Comparison of ENCODE assay signal across 13 cellular contexts in genomic region chr12:122087431-122088180, GRCh38. TPM values are rescaled to one million over a fixed set of nuclear protein-coding genes. Genes with fewer than 3 reads are reported as not detected.
DNase-seq lines count a peak whose midpoint lies in the region; ATAC-seq and TF ChIP-seq lines count a peak whose summit lies in the region.
"Had no signal": no experiment of that assay in that cellular context is flagged by ENCODE, and none has a peak within 500 bp of the region (broad histone marks: within the 10 kb centered on the region; RNA-seq: fewer than 3 reads in every experiment).

No MANE protein-coding gene starts in this region.

- POLR2A ChIA-PET in WTC11 (lab: Charles Lee), result no interaction called here

- DNase-seq in WTC11 (ENCODE audit: low spot score) (no peak), endodermal cell (no peak), thyroid gland (no peak), AML-193 (lab: John Stamatoyannopoulos, UW) (no peak), SKM-1 (lab: John Stamatoyannopoulos, UW; ENCODE audit: unreplicated experiment) (no peak)
- no peak for DNase-seq in activated CD4-positive, CD25-positive, alpha-beta regulatory T cell (lab: John Stamatoyannopoulos, UW)
- DNase-seq: activated CD4-positive, alpha-beta memory T cell treated with anti-CD3 and anti-CD28 coated beads for 36 hours; kidney; stimulated activated CD4-positive, alpha-beta T cell treated with anti-CD3 and anti-CD28 coated beads, Interleukin-12 subunit alpha, Interleukin-12 subunit beta, amount 100 ng/mL, for 4 hours had no signal

- TF ChIP-seq CTCF in WTC11 (IDR thresholded peaks at IDR 0.05), result no peak
- no peak for TF ChIP-seq CTCF in endodermal cell (conservative IDR thresholded peaks at IDR 0.05)
- no peak for TF ChIP-seq CTCF in thyroid gland (IDR thresholded peaks at IDR 0.05)

- intact Hi-C loops in thyroid gland (cut with DNase I), result no loop called here

- H3K27ac Mint-ChIP-seq in WTC11 (peak overlapping the region; percentile 54), endodermal cell (peak overlapping the region; percentile 33)
- H3K27ac Mint-ChIP-seq: activated CD4-positive, alpha-beta memory T cell treated with anti-CD3 and anti-CD28 coated beads for 36 hours had no signal

- peaks cover 13% of the 10 kb centered on the region for H3K36me3 ChIP-seq in endodermal cell (ENCODE audit: control insufficient read depth, insufficient read depth, low read length)
- H3K36me3 ChIP-seq in muscle layer of colon (ENCODE audit: insufficient read depth, low read length), result peaks cover 38% of the 10 kb centered on the region
- peaks cover 16 to 21% of the 10 kb centered on the region in 2 donors for H3K36me3 ChIP-seq in thyroid gland

- no peak overlapping the region for H3K27ac ChIP-seq in endodermal cell (ENCODE audit: low read depth, low read length)
- peak overlapping the region; percentile 71 for H3K27ac ChIP-seq in muscle layer of colon (ENCODE audit: low read depth, low read length)
- H3K27ac ChIP-seq in thyroid gland, result peak overlapping the region; percentile 42 to 68 (median 55)
- H3K27ac ChIP-seq: KMS-11, SJSA1 had no signal

- TF ChIP-seq POLR2A in thyroid gland (IDR thresholded peaks at IDR 0.05), result no peak

- 86 to 95% methylated on average over 11 to 17 of the region's 17 CpGs for WGBS in endodermal cell (ENCODE audit: insufficient coverage in 1 of 2, insufficient read length in 1 of 2), 2 experiments
- WGBS in thyroid gland, 2 donors, result 75 to 86% methylated on average over 17 of the region's 17 CpGs

- H3K9me3 ChIP-seq in endodermal cell (ENCODE audit: control insufficient read depth, low read length) (no peaks in the 10 kb centered on the region), muscle layer of colon (ENCODE audit: low read length) (no peaks in the 10 kb centered on the region), thyroid gland (no peaks in the 10 kb centered on the region)
- H3K9me3 ChIP-seq: SJSA1 had no signal

- CTCF ChIA-PET in WTC11 (lab: Charles Lee), result interaction anchor here (0.6 to 2.3 kb wide), 10 partner anchors 9 to 276 kb away, joined by 3 to 12 read pairs (median 6); partner anchors contain the start of gene MLXIP

- H3K4me1 Mint-ChIP-seq in WTC11 (peaks cover 27% of the 10 kb centered on the region), endodermal cell (peaks cover 44% of the 10 kb centered on the region)

- H3K27me3 Mint-ChIP-seq in WTC11 (ENCODE audit: low read depth) (no peaks in the 10 kb centered on the region), endodermal cell (ENCODE audit: insufficient read depth) (peaks cover 22% of the 10 kb centered on the region)
- H3K27me3 Mint-ChIP-seq: activated CD4-positive, alpha-beta memory T cell treated with anti-CD3 and anti-CD28 coated beads for 36 hours had no signal

- H3K4me3 Mint-ChIP-seq in WTC11 (no peak overlapping the region), endodermal cell (no peak overlapping the region)
- H3K4me3 Mint-ChIP-seq: activated CD4-positive, alpha-beta memory T cell treated with anti-CD3 and anti-CD28 coated beads for 36 hours had no signal

- peaks cover 11% of the 10 kb centered on the region for H3K36me3 Mint-ChIP-seq in WTC11
- peaks cover 13% of the 10 kb centered on the region for H3K36me3 Mint-ChIP-seq in endodermal cell (ENCODE audit: low read depth)

- H3K9me3 Mint-ChIP-seq in WTC11, result no peaks in the 10 kb centered on the region
- no peaks in the 10 kb centered on the region for H3K9me3 Mint-ChIP-seq in endodermal cell
- H3K9me3 Mint-ChIP-seq: activated CD4-positive, alpha-beta memory T cell treated with anti-CD3 and anti-CD28 coated beads for 36 hours had no signal

- H3K4me1 ChIP-seq in endodermal cell (ENCODE audit: control insufficient read depth, insufficient read depth, low read length), result peaks cover 11% of the 10 kb centered on the region
- H3K4me1 ChIP-seq in muscle layer of colon (ENCODE audit: insufficient read depth, low read length), result peaks cover 86% of the 10 kb centered on the region
- H3K4me1 ChIP-seq in thyroid gland, result peaks cover 67 to 72% of the 10 kb centered on the region in 2 donors

- ATAC-seq in WTC11 (no peak), GM19452 (IDR thresholded peaks at IDR 0.05; ENCODE audit: unreplicated experiment) (no peak)

- H3K27me3 ChIP-seq in endodermal cell (ENCODE audit: control insufficient read depth, insufficient read depth, low read length, poor library complexity, severe bottlenecking) (no peaks in the 10 kb centered on the region), muscle layer of colon (ENCODE audit: control insufficient read depth in 1 of 2, insufficient read depth in 2 of 2, low read length in 2 of 2) (no peaks in the 10 kb centered on the region), thyroid gland (no peaks in the 10 kb centered on the region)
- H3K27me3 ChIP-seq: SJSA1 had no signal

- no peak overlapping the region for H3K4me3 ChIP-seq in endodermal cell (ENCODE audit: low read length)
- peak overlapping the region in 1 of 2 donors; percentile 11 for H3K4me3 ChIP-seq in muscle layer of colon (ENCODE audit: low read depth in 1 of 2, low read length in 2 of 2)
- no peak overlapping the region for H3K4me3 ChIP-seq in thyroid gland (replicated peaks in 1 of 3)
- H3K4me3 ChIP-seq: SJSA1 had no signal

- no peak overlapping the region for H3K9ac ChIP-seq in endodermal cell (ENCODE audit: extremely low read depth, low read length, poor library complexity, severe bottlenecking)
- H3K9ac ChIP-seq in muscle layer of colon (ENCODE audit: low read length), result no peak overlapping the region
- H3K9ac ChIP-seq: KMS-11 had no signal

TF ChIP-seq in WTC11, 78 proteins besides CTCF, POLR2A, EP300 and RAD21:
- TF ChIP-seq NFYB (CRISPR knock-in tag; conservative IDR thresholded peaks at IDR 0.05; ENCODE audit: low read depth) (no peak), ZNF121 (CRISPR knock-in tag; IDR thresholded peaks at IDR 0.05) (no peak), HMGA2 (CRISPR knock-in tag; IDR thresholded peaks at IDR 0.05) (no peak), CBFB (CRISPR knock-in tag; IDR thresholded peaks at IDR 0.05; ENCODE audit: low read depth) (no peak), JAZF1 (CRISPR knock-in tag; IDR thresholded peaks at IDR 0.05) (no peak), NFATC4 (CRISPR knock-in tag; IDR thresholded peaks at IDR 0.05) (no peak)

RNA-seq across cellular contexts. Expression of gene MLXIP, which starts 9.1 kb away (rescaled TPM):
- total RNA-seq in WTC11 (2021), result 40.5 to 49.4 TPM (median 44.4 TPM) in 3 replicates
- total RNA-seq in endodermal cell, result 10 to 100 TPM; 27.4 to 32.2 TPM
- polyA plus RNA-seq in endodermal cell (2013, experiment 1 of 2), result 21.0 TPM
- 18.5 TPM for polyA plus RNA-seq in endodermal cell (2013, experiment 2 of 2)
- 10 to 100 TPM; 34.0 to 70.1 (median 46.2) TPM for total RNA-seq in thyroid gland
